Comparison of ENCODE assay signal across 25 cellular contexts in genomic region chr5:61441742-61442141, GRCh38.
"Had no signal": no experiment of that assay in that cellular context is flagged by ENCODE, and none has a peak within 500 bp of the region (broad histone marks: within the 10 kb centered on the region; RNA-seq: fewer than 3 reads in every experiment).

No MANE protein-coding gene starts in this region.

- H3K27ac Mint-ChIP-seq: dendritic cell treated with granulocyte-macrophage colony-stimulating factor and Interleukin-4, amounts not matched to agents 40 ng/mL and 50 ng/mL, for 4 days; memory B cell; natural killer cell; stimulated activated memory B cell treated with anti-CD40 and anti-IgM and Interleukin-4, amounts not matched to agents 10 μg/mL and 1 μg/mL and 100 μg/mL, for 72 hours had no signal

- H3K4me3 Mint-ChIP-seq: dendritic cell treated with granulocyte-macrophage colony-stimulating factor and Interleukin-4, amounts not matched to agents 40 ng/mL and 50 ng/mL, for 4 days; memory B cell; natural killer cell; stimulated activated memory B cell treated with anti-CD40 and anti-IgM and Interleukin-4, amounts not matched to agents 10 μg/mL and 1 μg/mL and 100 μg/mL, for 72 hours had no signal

- H3K27me3 Mint-ChIP-seq: dendritic cell treated with granulocyte-macrophage colony-stimulating factor and Interleukin-4, amounts not matched to agents 40 ng/mL and 50 ng/mL, for 4 days; memory B cell; stimulated activated memory B cell treated with anti-CD40 and anti-IgM and Interleukin-4, amounts not matched to agents 10 μg/mL and 1 μg/mL and 100 μg/mL, for 72 hours had no signal

- DNase-seq: colonic mucosa; effector memory CD4-positive, alpha-beta T cell; erythroblast; esophagus squamous epithelium; foreskin melanocyte; glutamatergic neuron; heart right ventricle; hippocampal formation; left colon; left ventricle myocardium superior; lower lobe of right lung; natural killer cell; occipital lobe; ovary; posterior cingulate gyrus; psoas muscle; right cardiac atrium; spleen; stimulated activated CD4-positive, alpha-beta T cell treated with anti-CD3 and anti-CD28 coated beads, Interleukin-4, amount 100 ng/mL, for 4 hours; stimulated activated naive CD8-positive, alpha-beta T cell treated with anti-CD3 and anti-CD28 coated beads, Interleukin-15, Interleukin-2, amounts not matched to agents 100 U/mL and 50 U/mL, for 24 hours; transverse colon had no signal

- FAIRE-seq: islet of Langerhans had no signal
